2 cellular contexts compared by ENCODE assay signal in genomic region chr10:74122060-74122459, GRCh38.
TF ChIP-seq lines count a peak whose summit lies in the region.

No MANE protein-coding gene starts in this region.

TF ChIP-seq in A549, 52 proteins besides CTCF, POLR2A, EP300 and RAD21:
- no peak for TF ChIP-seq CEBPB (IDR thresholded peaks at IDR 0.05)
- TF ChIP-seq HOXA7 (CRISPR knock-in tag; IDR thresholded peaks at IDR 0.05), result no peak
- TF ChIP-seq NFE2L2 (conservative IDR thresholded peaks at IDR 0.05; ENCODE audit: low read length), result no peak
- TF ChIP-seq HDAC2 (IDR thresholded peaks at IDR 0.05), result no peak
- no peak for TF ChIP-seq ELK1 (IDR thresholded peaks at IDR 0.05; ENCODE audit: low read depth, low read length)
- no peak for TF ChIP-seq TFCP2L1 (CRISPR knock-in tag; IDR thresholded peaks at IDR 0.05)
- no peak for TF ChIP-seq PBX3 (IDR thresholded peaks at IDR 0.05)
- TF ChIP-seq MAFK (IDR thresholded peaks at IDR 0.05; ENCODE audit: partially characterized antibody), result peak; percentile 80

TF ChIP-seq in K562, 482 proteins besides CTCF, POLR2A, EP300 and RAD21:
- TF ChIP-seq ELF1 (tag; IDR thresholded peaks at IDR 0.05) (no peak), POLR2B (IDR thresholded peaks at IDR 0.05; ENCODE audit: low read depth, partially characterized antibody) (no peak), TCF7 (IDR thresholded peaks at IDR 0.05; ENCODE audit: borderline replicate concordance) (no peak), ARID2 (IDR thresholded peaks at IDR 0.05) (no peak), CGGBP1 (CRISPR knock-in tag; IDR thresholded peaks at IDR 0.05) (no peak), POLR2G (IDR thresholded peaks at IDR 0.05; ENCODE audit: low read depth, low read length) (peak; percentile 42; the same call in 1 of the 2 replicates), ZNF311 (CRISPR knock-in tag; IDR thresholded peaks at IDR 0.05) (no peak), BDP1 (IDR thresholded peaks at IDR 0.05; ENCODE audit: insufficient read depth, insufficient read length) (no peak), BCLAF1 (IDR thresholded peaks at IDR 0.05; ENCODE audit: borderline replicate concordance in 1 of 2, control insufficient read depth in 1 of 2, low read depth in 2 of 2, low read length in 1 of 2) (no peak), DACH1 (IDR thresholded peaks at IDR 0.05; ENCODE audit: partially characterized antibody) (no peak), FOXK1 (CRISPR knock-in tag; IDR thresholded peaks at IDR 0.05; ENCODE audit: borderline replicate concordance) (no peak), DDX20 (tag; IDR thresholded peaks at IDR 0.05; ENCODE audit: low read depth) (no peak), GTF2E2 (tag; IDR thresholded peaks at IDR 0.05) (no peak), ZNF668 (CRISPR knock-in tag; IDR thresholded peaks at IDR 0.05) (no peak), ZNF583 (CRISPR knock-in tag; IDR thresholded peaks at IDR 0.05) (no peak), SAFB (IDR thresholded peaks at IDR 0.05; ENCODE audit: borderline replicate concordance, low read depth, low read length) (no peak), ZNF655 (CRISPR knock-in tag; IDR thresholded peaks at IDR 0.05) (no peak), HOXB6 (CRISPR knock-in tag; IDR thresholded peaks at IDR 0.05; ENCODE audit: borderline replicate concordance) (no peak), MAFG (tag; conservative IDR thresholded peaks at IDR 0.05) (peak; percentile 42; the same call in 1 of the 2 replicates), C11orf30 (IDR thresholded peaks at IDR 0.05; ENCODE audit: low read depth) (peak; percentile 80), NR0B1 (IDR thresholded peaks at IDR 0.05; ENCODE audit: partially characterized antibody) (no peak), ESRRB (CRISPR knock-in tag; IDR thresholded peaks at IDR 0.05; ENCODE audit: borderline replicate concordance) (no peak), MAFK (IDR thresholded peaks at IDR 0.05; ENCODE audit: low read length) (peak; percentile 56; the same call in 1 of the 2 replicates), IRF2 (CRISPR knock-in tag; IDR thresholded peaks at IDR 0.05) (no peak), KLF16 (IDR thresholded peaks at IDR 0.05) (no peak), ZNF431 (CRISPR knock-in tag; IDR thresholded peaks at IDR 0.05) (no peak), MAFF (IDR thresholded peaks at IDR 0.05; ENCODE audit: low read length) (peak; percentile 45), ZNF316 (IDR thresholded peaks at IDR 0.05) (peak; percentile 80), ZNF217 (CRISPR knock-in tag; IDR thresholded peaks at IDR 0.05) (no peak), TAF15 (IDR thresholded peaks at IDR 0.05; ENCODE audit: low read depth, low read length) (no peak), KDM1A (IDR thresholded peaks at IDR 0.05) (no peak), ZNF175 (CRISPR knock-in tag; IDR thresholded peaks at IDR 0.05; ENCODE audit: low read depth) (no peak), FOXO4 (CRISPR knock-in tag; IDR thresholded peaks at IDR 0.05) (no peak), ZNF395 (CRISPR knock-in tag; IDR thresholded peaks at IDR 0.05) (no peak), SUPT5H (IDR thresholded peaks at IDR 0.05) (peak; percentile 24; the same call in 1 of the 2 replicates)
TF ChIP-seq in K562: peak in this region for 7.
